19 cellular contexts compared by ENCODE assay signal in the genomic region with DNA sequence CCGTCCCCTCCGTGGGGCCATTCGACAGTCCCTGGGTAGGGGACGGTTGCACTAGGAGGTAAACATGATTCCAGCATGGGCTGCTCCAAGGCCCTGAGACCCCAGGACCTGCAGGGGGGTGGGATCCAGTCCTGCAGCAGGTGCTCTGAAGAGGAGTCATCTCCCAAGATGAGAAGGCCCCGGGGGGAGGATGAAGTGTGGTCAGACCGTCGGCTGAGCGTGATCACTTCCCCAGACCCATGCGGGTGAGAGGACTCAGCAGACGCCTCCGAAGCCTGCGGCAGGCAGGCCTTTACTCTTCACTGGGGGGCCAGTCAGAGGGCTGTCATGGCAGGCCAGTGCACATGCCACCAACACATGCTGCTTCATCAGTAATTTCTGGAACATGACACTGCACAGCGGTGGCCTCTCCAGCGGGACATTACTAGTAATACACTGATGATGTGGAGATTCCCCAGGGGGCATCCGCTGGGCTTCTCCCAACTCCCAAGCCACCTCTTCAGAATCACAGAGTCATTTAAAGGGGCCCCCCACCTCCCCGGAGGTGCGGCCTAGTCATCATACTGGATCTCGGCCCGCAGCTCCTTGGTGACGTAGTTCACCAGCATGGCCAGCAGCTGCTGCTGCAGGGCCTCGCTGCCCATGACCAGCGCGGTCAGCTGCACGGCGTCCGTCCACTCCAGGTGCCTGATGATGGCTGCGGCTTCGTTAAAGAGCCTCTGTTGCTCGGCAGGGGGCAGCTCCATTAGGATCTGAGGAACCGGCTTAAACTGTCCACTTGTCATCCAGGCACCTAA. TPM values are rescaled to one million over a fixed set of nuclear protein-coding genes. Genes with fewer than 3 reads are reported as not detected.
A peak's percentile ranks its signal among the peaks of the same experiment; 100 is the strongest.
DNase-seq lines count a peak whose midpoint lies in the region; ATAC-seq, FAIRE-seq and TF ChIP-seq lines count a peak whose summit lies in the region.
"Had no signal": no experiment of that assay in that cellular context is flagged by ENCODE, and none has a peak within 500 bp of the region (broad histone marks: within the 10 kb centered on the region; RNA-seq: fewer than 3 reads in every experiment).

No MANE protein-coding gene starts in this region.

- peak overlapping the region; percentile 41 for H3K27ac Mint-ChIP-seq in activated naive CD8-positive, alpha-beta T cell
- no peak overlapping the region for H3K27ac Mint-ChIP-seq in activated naive CD8-positive, alpha-beta T cell treated with anti-CD3 and anti-CD28 coated beads, Interleukin-2, amount 50 U/mL, for 24 hours
- no peak overlapping the region for H3K27ac Mint-ChIP-seq in CD4-positive, alpha-beta T cell
- H3K27ac Mint-ChIP-seq: CD8-positive, alpha-beta T cell; H9 had no signal

- H3K4me1 ChIP-seq in HepG2 (ENCODE audit: insufficient read depth, low read length) = peaks cover 15% of the 10 kb centered on the region
- H3K4me1 ChIP-seq in gastrocnemius medialis = peaks cover 5 to 9% of the 10 kb centered on the region in 2 donors
- no peaks in the 10 kb centered on the region for H3K4me1 ChIP-seq in tibial artery
- H3K4me1 ChIP-seq: BLaER1 had no signal

- H3K36me3 Mint-ChIP-seq in activated naive CD8-positive, alpha-beta T cell = no peaks in the 10 kb centered on the region
- H3K36me3 Mint-ChIP-seq in activated naive CD8-positive, alpha-beta T cell treated with anti-CD3 and anti-CD28 coated beads, Interleukin-2, amount 50 U/mL, for 24 hours (ENCODE audit: low read depth) = peaks cover 27% of the 10 kb centered on the region
- H3K36me3 Mint-ChIP-seq in CD4-positive, alpha-beta T cell (ENCODE audit: low read depth) = peaks cover 46% of the 10 kb centered on the region

- TF ChIP-seq CTCF in HepG2 (CRISPR knock-in tag; IDR thresholded peaks at IDR 0.05) = no peak
- no peak for TF ChIP-seq CTCF in gastrocnemius medialis (IDR thresholded peaks at IDR 0.05 in 4 of 5, conservative IDR thresholded peaks at IDR 0.05 in 1 of 5)
- no peak for TF ChIP-seq CTCF in tibial artery (IDR thresholded peaks at IDR 0.05)
- no peak for TF ChIP-seq CTCF in CD4-positive, alpha-beta T cell (IDR thresholded peaks at IDR 0.05)

- H3K27me3 ChIP-seq in HepG2 (ENCODE audit: control insufficient read depth in 1 of 2, insufficient read depth in 2 of 2, low read length in 2 of 2) = no peaks in the 10 kb centered on the region
- H3K27me3 ChIP-seq in gastrocnemius medialis = no peaks in the 10 kb centered on the region
- H3K27me3 ChIP-seq in tibial artery = no peaks in the 10 kb centered on the region
- no peaks in the 10 kb centered on the region for H3K27me3 ChIP-seq in CD4-positive, alpha-beta T cell (ENCODE audit: control insufficient read depth, insufficient read depth, low read length)
- H3K27me3 ChIP-seq: BLaER1 had no signal

- in situ Hi-C loops in HepG2 (cut with HindIII; ENCODE audit: extremely low pct_ligation_motif_present, low pct_unique_long_range_greater_than_20kb) = no loop called here
- in situ Hi-C loops in gastrocnemius medialis (cut with MboI; ENCODE audit: low sequenced_read_pairs in 4 of 4) = loop anchor here in 1 of 4 donors (25.0 kb wide), 1 partner anchor 490 kb away; a partner anchor contains a TSS

- no peaks in the 10 kb centered on the region for H3K9me3 Mint-ChIP-seq in activated naive CD8-positive, alpha-beta T cell (ENCODE audit: low read depth)
- H3K9me3 Mint-ChIP-seq in activated naive CD8-positive, alpha-beta T cell treated with anti-CD3 and anti-CD28 coated beads, Interleukin-2, amount 50 U/mL, for 24 hours = no peaks in the 10 kb centered on the region
- no peaks in the 10 kb centered on the region for H3K9me3 Mint-ChIP-seq in CD4-positive, alpha-beta T cell
- H3K9me3 Mint-ChIP-seq: CD8-positive, alpha-beta T cell; H9 had no signal

- POLR2A ChIA-PET in HepG2 (lab: Yijun Ruan, JAX) = interaction anchor here (0.9 kb wide), 1 partner anchor 14 kb away, joined by 4 read pairs; no protein-coding TSS in a partner anchor
- POLR2A ChIA-PET in CD4-positive, alpha-beta T cell (lab: Charles Lee) = no interaction called here

- no peak overlapping the region for H3K27ac ChIP-seq in HepG2 (ENCODE audit: extremely low read length, insufficient read depth, low read length)
- peak overlapping the region; percentile 40 to 74 (median 52) for H3K27ac ChIP-seq in gastrocnemius medialis
- no peak overlapping the region for H3K27ac ChIP-seq in tibial artery
- H3K27ac ChIP-seq in CD4-positive, alpha-beta T cell (ENCODE audit: low read depth, low read length) = no peak overlapping the region
- H3K27ac ChIP-seq: BLaER1, SK-N-MC had no signal

- H3K4me3 ChIP-seq in HepG2 (replicated peaks in 1 of 3; ENCODE audit: insufficient read depth in 1 of 3, low read depth in 2 of 3, low read length in 3 of 3) (no peak overlapping the region), gastrocnemius medialis (no peak overlapping the region), tibial artery (no peak overlapping the region)
- H3K4me3 ChIP-seq: BLaER1, SK-N-MC had no signal

- CTCF ChIA-PET in HepG2 (lab: Yijun Ruan, JAX; ENCODE audit: low intra/inter-chr PET ratio, low total read pairs) = no interaction called here
- CTCF ChIA-PET in CD4-positive, alpha-beta T cell (lab: Charles Lee) = no interaction called here

- H3K9me3 ChIP-seq in HepG2 (ENCODE audit: low read length) (no peaks in the 10 kb centered on the region), gastrocnemius medialis (no peaks in the 10 kb centered on the region), tibial artery (no peaks in the 10 kb centered on the region)
- H3K9me3 ChIP-seq in CD4-positive, alpha-beta T cell (ENCODE audit: control insufficient read depth, low read length) = no peaks in the 10 kb centered on the region
- H3K9me3 ChIP-seq: BLaER1 had no signal

- H3K79me2 ChIP-seq in HepG2 (ENCODE audit: insufficient read depth, low read length) = no peaks in the 10 kb centered on the region

- no peaks in the 10 kb centered on the region for H3K27me3 Mint-ChIP-seq in activated naive CD8-positive, alpha-beta T cell
- H3K27me3 Mint-ChIP-seq in activated naive CD8-positive, alpha-beta T cell treated with anti-CD3 and anti-CD28 coated beads, Interleukin-2, amount 50 U/mL, for 24 hours = no peaks in the 10 kb centered on the region
- H3K27me3 Mint-ChIP-seq in CD4-positive, alpha-beta T cell = no peaks in the 10 kb centered on the region

- TF ChIP-seq EP300 in HepG2 (IDR thresholded peaks at IDR 0.05; ENCODE audit: low read depth in 2 of 2, low read length in 2 of 2) = no peak
- TF ChIP-seq EP300 in HepG2 (CRISPR knock-in tag; IDR thresholded peaks at IDR 0.05; ENCODE audit: borderline replicate concordance) = no peak

- FAIRE-seq in HepG2 (lab: Jason Lieb, UNC) = no peak

- no peak for ATAC-seq in activated naive CD8-positive, alpha-beta T cell treated with anti-CD3 and anti-CD28 coated beads, Interleukin-2, amount 50 U/mL, for 24 hours
- ATAC-seq in HepG2 (no peak), gastrocnemius medialis (peak in 1 of 2 donors; percentile 67)
- no peak for ATAC-seq in CD4-positive, alpha-beta T cell (ENCODE audit: poor library complexity)
- ATAC-seq: CD8-positive, alpha-beta T cell had no signal

- no peak overlapping the region for H3K4me3 Mint-ChIP-seq in activated naive CD8-positive, alpha-beta T cell
- no peak overlapping the region for H3K4me3 Mint-ChIP-seq in activated naive CD8-positive, alpha-beta T cell treated with anti-CD3 and anti-CD28 coated beads, Interleukin-2, amount 50 U/mL, for 24 hours
- H3K4me3 Mint-ChIP-seq in CD4-positive, alpha-beta T cell = no peak overlapping the region
- H3K4me3 Mint-ChIP-seq: CD8-positive, alpha-beta T cell; H9 had no signal

- TF ChIP-seq RAD21 in HepG2 (CRISPR knock-in tag; IDR thresholded peaks at IDR 0.05) = no peak

- H4K20me1 ChIP-seq in HepG2 (ENCODE audit: insufficient read depth, low read length) = no peaks in the 10 kb centered on the region

- WGBS in HepG2 (ENCODE audit: low lambda C conversion rate) = 95% methylated on average over 22 of the region's 30 CpGs

- no peak overlapping the region for H3K4me2 ChIP-seq in HepG2 (ENCODE audit: low read depth, low read length)
- H3K4me2 ChIP-seq: BLaER1 had no signal

- no peak for DNase-seq in activated naive CD8-positive, alpha-beta T cell treated with anti-CD3 and anti-CD28 coated beads, Interleukin-2, amount 50 U/mL, for 24 hours
- DNase-seq in HepG2 (ENCODE audit: low spot score) (no peak), gastrocnemius medialis (peak in 1 of 2 donors; percentile 61), tibial artery (no peak), 8988T (no peak)
- no peak for DNase-seq in CD4-positive, alpha-beta T cell
- DNase-seq: CD8-positive, alpha-beta T cell; DMS53; H9; NCI-H1436 treated with DMSO at 0.1 percent for 48 hours; NCI-H2081 treated with DMSO at 0.1 percent for 48 hours; NCI-H510A treated with DMSO at 0.1 percent for 48 hours; NCI-H774; OCI-M1; Right ventricle myocardium superior had no signal

- H3K9ac ChIP-seq in HepG2 (ENCODE audit: insufficient read depth, low read depth, low read length) = no peak overlapping the region
- H3K9ac ChIP-seq: BLaER1 had no signal

- H3K36me3 ChIP-seq in HepG2 (replicated peaks in 1 of 2; ENCODE audit: control insufficient read depth in 1 of 2, insufficient read depth in 2 of 2, low read length in 2 of 2) (peaks cover 2 to 27% of the 10 kb centered on the region in 2 experiments; a peak in 3 of 5 replicates), gastrocnemius medialis (peaks cover 0 to 34% of the 10 kb centered on the region in 2 donors), tibial artery (peaks cover 16 to 54% (median 41%) of the 10 kb centered on the region in 3 donors)

- H3K4me1 Mint-ChIP-seq in activated naive CD8-positive, alpha-beta T cell (ENCODE audit: low read depth) = peaks cover 34% of the 10 kb centered on the region
- H3K4me1 Mint-ChIP-seq in activated naive CD8-positive, alpha-beta T cell treated with anti-CD3 and anti-CD28 coated beads, Interleukin-2, amount 50 U/mL, for 24 hours = peaks cover 38% of the 10 kb centered on the region
- peaks cover 12% of the 10 kb centered on the region for H3K4me1 Mint-ChIP-seq in CD4-positive, alpha-beta T cell (ENCODE audit: low read depth)
- H3K4me1 Mint-ChIP-seq: H9 had no signal

- TF ChIP-seq POLR2A in HepG2 (IDR thresholded peaks at IDR 0.05; ENCODE audit: insufficient read depth in 1 of 2, low read depth in 2 of 2, low read length in 2 of 2) (no peak), gastrocnemius medialis (IDR thresholded peaks at IDR 0.05) (no peak)

- H2AFZ ChIP-seq in HepG2 (ENCODE audit: low read length) = no peak overlapping the region

- BruUV-seq in HepG2 (replicated peaks; lab: Mats Ljungman, UMichigan) = no TSS peak

- intact Hi-C loops in HepG2 (cut with micrococcal nuclease; ENCODE audit: unreplicated experiment) = no loop called here
- intact Hi-C loops in gastrocnemius medialis (cut with DNase I; ENCODE audit: low total_unique reads) = no loop called here
- intact Hi-C loops in tibial artery (cut with DNase I; ENCODE audit: low total_unique reads) = no loop called here
- intact Hi-C loops in CD4-positive, alpha-beta T cell (cut with DNase I, micrococcal nuclease) = no loop called here

RNA-seq across cellular contexts. Expression of a gene that starts 12.7 kb away (rescaled TPM):
- 34.4 and 34.8 TPM in 2 replicates for total RNA-seq in HepG2 (2016; rRNA removed; fragmentation: Illumina TruSeq; extraction: Trizol)
- total RNA-seq in HepG2 (2016; cell fraction: cytosol; rRNA removed; fragmentation: Illumina TruSeq; extraction: Trizol; ENCODE audit: low read depth) = 28.6 and 28.9 TPM in 2 replicates
- total RNA-seq in HepG2 (2016; cell fraction: insoluble cytoplasmic fraction; rRNA removed; fragmentation: Illumina TruSeq; extraction: Trizol) = 29.0 and 35.2 TPM in 2 replicates
- 73.3 and 76.2 TPM in 2 replicates for total RNA-seq in HepG2 (2016; cell fraction: membrane; rRNA removed; fragmentation: Illumina TruSeq; extraction: Trizol)
- total RNA-seq in HepG2 (2016; cell fraction: nucleus; rRNA removed; fragmentation: Illumina TruSeq; extraction: Trizol) = 17.3 and 21.4 TPM in 2 replicates
- 17.7 and 19.6 TPM in 2 replicates for polyA plus RNA-seq in HepG2 (2011; rRNA removed)
- 18.1 TPM in 2 replicates for polyA plus RNA-seq in HepG2 (2011; cell fraction: cytosol; rRNA removed)
- 13.1 and 14.3 TPM in 2 replicates for polyA plus RNA-seq in HepG2 (2011; cell fraction: nucleus; rRNA removed)
- 15.9 and 18.6 TPM in 2 replicates for polyA plus RNA-seq in HepG2 (2012)
- polyA plus RNA-seq in HepG2 (2016; cell fraction: cytosol; fragmentation: Illumina TruSeq; extraction: Trizol; ENCODE audit: low read depth) = 37.7 and 38.6 TPM in 2 replicates
- 28.6 and 34.2 TPM in 2 replicates for polyA plus RNA-seq in HepG2 (2016; cell fraction: insoluble cytoplasmic fraction; fragmentation: Illumina TruSeq; extraction: Trizol; ENCODE audit: low read depth)
- 64.1 and 65.3 TPM in 2 replicates for polyA plus RNA-seq in HepG2 (2016; cell fraction: membrane; fragmentation: Illumina TruSeq; extraction: Trizol; ENCODE audit: low read depth)
- polyA plus RNA-seq in HepG2 (2016; cell fraction: nucleus; fragmentation: Illumina TruSeq; extraction: Trizol; ENCODE audit: insufficient read depth, low read depth) = 29.3 and 31.8 TPM in 2 replicates
- polyA minus RNA-seq in HepG2 (2011; rRNA and poly(A)+ RNA removed; ENCODE audit: low replicate concordance) = 5.1 and 12.9 TPM in 2 replicates
- polyA minus RNA-seq in HepG2 (2011; cell fraction: cytosol; rRNA and poly(A)+ RNA removed) = 8.3 and 8.7 TPM in 2 replicates
- polyA minus RNA-seq in HepG2 (2011; cell fraction: nucleus; rRNA and poly(A)+ RNA removed) = 6.7 and 10.4 TPM in 2 replicates
- 100 to 1,000 TPM in 1 of 4 donors, 10 to 100 TPM in 3; 54.4 to 142 (median 69.8) TPM for total RNA-seq in gastrocnemius medialis
- total RNA-seq in CD4-positive, alpha-beta T cell = 1 to 10 TPM; 7.7 TPM

RNA-seq across cellular contexts. Expression of a gene that starts 37.1 kb away (rescaled TPM):
- total RNA-seq in HepG2 (2016; rRNA removed; fragmentation: Illumina TruSeq; extraction: Trizol) = 3.2 and 3.8 TPM in 2 replicates
- total RNA-seq in HepG2 (2016; cell fraction: cytosol; rRNA removed; fragmentation: Illumina TruSeq; extraction: Trizol; ENCODE audit: low read depth) = 1.5 TPM in 2 replicates
- total RNA-seq in HepG2 (2016; cell fraction: insoluble cytoplasmic fraction; rRNA removed; fragmentation: Illumina TruSeq; extraction: Trizol) = 3.0 and 4.1 TPM in 2 replicates
- 2.6 and 2.8 TPM in 2 replicates for total RNA-seq in HepG2 (2016; cell fraction: membrane; rRNA removed; fragmentation: Illumina TruSeq; extraction: Trizol)
- total RNA-seq in HepG2 (2016; cell fraction: nucleus; rRNA removed; fragmentation: Illumina TruSeq; extraction: Trizol) = 1.9 and 2.3 TPM in 2 replicates
- polyA plus RNA-seq in HepG2 (2011; rRNA removed) = 2.9 TPM in 2 replicates
- 1.7 and 4.1 TPM in 2 replicates for polyA plus RNA-seq in HepG2 (2011; cell fraction: cytosol; rRNA removed)
- polyA plus RNA-seq in HepG2 (2011; cell fraction: nucleus; rRNA removed) = 3.9 and 4.0 TPM in 2 replicates
- polyA plus RNA-seq in HepG2 (2012) = 0.71 and 1.4 TPM in 2 replicates
- polyA plus RNA-seq in HepG2 (2016; cell fraction: cytosol; fragmentation: Illumina TruSeq; extraction: Trizol; ENCODE audit: low read depth) = 0.36 and 0.54 TPM in 2 replicates
- polyA plus RNA-seq in HepG2 (2016; cell fraction: insoluble cytoplasmic fraction; fragmentation: Illumina TruSeq; extraction: Trizol; ENCODE audit: low read depth) = 2.4 and 2.7 TPM in 2 replicates
- polyA plus RNA-seq in HepG2 (2016; cell fraction: membrane; fragmentation: Illumina TruSeq; extraction: Trizol; ENCODE audit: low read depth) = 1.1 and 1.4 TPM in 2 replicates
- 2.7 TPM in 2 replicates for polyA plus RNA-seq in HepG2 (2016; cell fraction: nucleus; fragmentation: Illumina TruSeq; extraction: Trizol; ENCODE audit: insufficient read depth, low read depth)
- polyA minus RNA-seq in HepG2 (2011; rRNA and poly(A)+ RNA removed; ENCODE audit: low replicate concordance) = 2.0 and 6.9 TPM in 2 replicates
- polyA minus RNA-seq in HepG2 (2011; cell fraction: cytosol; rRNA and poly(A)+ RNA removed) = 1.5 and 3.6 TPM in 2 replicates
- polyA minus RNA-seq in HepG2 (2011; cell fraction: nucleus; rRNA and poly(A)+ RNA removed) = 2.1 and 3.0 TPM in 2 replicates
- total RNA-seq in gastrocnemius medialis = 100 to 1,000 TPM in 3 of 4 donors, 10 to 100 TPM in 1; 69.1 to 164 (median 135) TPM
- 10 to 100 TPM; 37.5 to 41.0 TPM for total RNA-seq in CD4-positive, alpha-beta T cell
- total RNA-seq: A673 had no signal

Comparison
In these comparisons a context has a peak if more than half of its experiments do, and no peak if none do; other contexts are left out.
1. H3K27ac ChIP-seq: peak in gastrocnemius medialis (4 of 4); none in HepG2 (single experiment), tibial artery (0 of 2) and CD4-positive, alpha-beta T cell (single experiment).